28 cellular contexts compared by ENCODE assay signal in the genomic region with DNA sequence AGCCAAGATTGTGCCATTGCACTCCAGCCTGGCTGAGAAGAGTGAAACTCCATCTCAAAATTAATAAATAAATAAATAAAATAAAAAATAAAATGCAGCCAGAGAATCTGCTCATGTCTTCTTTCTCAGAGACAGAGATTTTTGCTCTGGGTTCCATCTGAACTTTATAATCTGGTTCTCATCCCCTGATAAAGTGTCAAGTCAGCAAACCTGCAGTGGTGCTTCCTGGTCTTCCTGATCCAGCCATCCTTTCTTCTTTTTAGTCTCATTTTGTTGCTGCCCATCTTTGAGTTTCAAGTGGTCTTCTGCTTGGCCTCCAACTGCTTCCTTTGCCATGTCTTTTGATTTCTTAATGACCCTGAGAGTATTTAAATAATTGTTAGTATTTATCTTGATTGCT. TPM values are rescaled to one million over a fixed set of nuclear protein-coding genes. Genes with fewer than 3 reads are reported as not detected.
DNase-seq lines count a peak whose midpoint lies in the region; ATAC-seq, FAIRE-seq and TF ChIP-seq lines count a peak whose summit lies in the region.
"Had no signal": no experiment of that assay in that cellular context is flagged by ENCODE, and none has a peak within 500 bp of the region (broad histone marks: within the 10 kb centered on the region; RNA-seq: fewer than 3 reads in every experiment).

No MANE protein-coding gene starts in this region.

- no peak for TF ChIP-seq RAD21 in HepG2 (CRISPR knock-in tag; IDR thresholded peaks at IDR 0.05)
- TF ChIP-seq RAD21 in H1 (IDR thresholded peaks at IDR 0.05 in 1 of 2, conservative IDR thresholded peaks at IDR 0.05 in 1 of 2; ENCODE audit: low read depth in 2 of 2, low read length in 2 of 2), result no peak

- no peak overlapping the region for H3K4me2 ChIP-seq in HepG2 (ENCODE audit: low read depth, low read length)
- no peak overlapping the region for H3K4me2 ChIP-seq in H1 (ENCODE audit: insufficient read depth in 1 of 2, low read depth in 2 of 2, low read length in 2 of 2)

- DNase-seq in activated CD4-positive, alpha-beta memory T cell treated with anti-CD3 and anti-CD28 coated beads, Interleukin-2, amount 10 ng/mL, durations not matched to agents 7 days and 5 days, result no peak
- DNase-seq in activated CD4-positive, alpha-beta memory T cell treated with anti-CD3 and anti-CD28 coated beads for 36 hours, result no peak
- no peak for DNase-seq in HepG2 (ENCODE audit: low spot score)
- no peak for DNase-seq in right lobe of liver
- DNase-seq in HFFc6, result no peak
- DNase-seq in H1 (ENCODE audit: low read depth in 1 of 2, low spot score in 2 of 2), result no peak
- DNase-seq: CD8-positive, alpha-beta memory T cell; DMS 273 treated with DMSO at 0.1 percent for 48 hours; DMS79 treated with DMSO at 0.1 percent for 48 hours; GF-D8; NCI-H1092 treated with DMSO at 0.1 percent for 48 hours; NCI-H1436; NCI-H187; NCI-H2081 treated with DMSO at 0.1 percent for 48 hours; NCI-H2171; NCI-H226; NCI-H510A; NCI-H69; SHP77 had no signal

- in situ Hi-C loops in HepG2 (cut with HindIII; ENCODE audit: extremely low pct_ligation_motif_present, low pct_unique_long_range_greater_than_20kb), result no loop called here

- no peaks in the 10 kb centered on the region for H3K36me3 ChIP-seq in HepG2 (replicated peaks in 1 of 2; ENCODE audit: control insufficient read depth in 1 of 2, insufficient read depth in 2 of 2, low read length in 2 of 2)
- H3K36me3 ChIP-seq in right lobe of liver, result peaks cover 0 to 39% (median 0%) of the 10 kb centered on the region in 4 donors
- H3K36me3 ChIP-seq in H1 (ENCODE audit: control insufficient read depth in 2 of 4, insufficient read depth in 4 of 4, low read length in 3 of 4), result peaks cover 2 to 48% (median 16%) of the 10 kb centered on the region in 4 experiments; a peak in 5 of 8 replicates

- no peak overlapping the region for H3K14ac ChIP-seq in H1 (ENCODE audit: insufficient read length)

- H3K4ac ChIP-seq in H1 (replicated peaks; ENCODE audit: insufficient read length, low read depth, low read length), result no peak overlapping the region

- H3K27me3 Mint-ChIP-seq in activated CD4-positive, alpha-beta memory T cell treated with anti-CD3 and anti-CD28 coated beads, Interleukin-2, amount 10 ng/mL, durations not matched to agents 7 days and 5 days, result no peaks in the 10 kb centered on the region
- no peaks in the 10 kb centered on the region for H3K27me3 Mint-ChIP-seq in activated CD4-positive, alpha-beta memory T cell treated with anti-CD3 and anti-CD28 coated beads for 36 hours
- H3K27me3 Mint-ChIP-seq in HFFc6 (ENCODE audit: insufficient read depth), result no peaks in the 10 kb centered on the region; the same call in 1 of the 2 replicates
- H3K27me3 Mint-ChIP-seq: IgD-negative memory B cell had no signal

- ATAC-seq in HepG2 (no peak), right lobe of liver (no peak), HG03159 (IDR thresholded peaks at IDR 0.05; ENCODE audit: unreplicated experiment) (no peak), HG02798 (IDR thresholded peaks at IDR 0.05; ENCODE audit: poor library complexity, unreplicated experiment) (no peak)
- ATAC-seq: Panc1 had no signal

- no TSS peak for BruUV-seq in HepG2 (replicated peaks; lab: Mats Ljungman, UMichigan)

- no peak overlapping the region for H2BK12ac ChIP-seq in H1 (ENCODE audit: low read depth, low read length)

- H4K20me1 ChIP-seq in HepG2 (ENCODE audit: insufficient read depth, low read length), result no peaks in the 10 kb centered on the region
- no peaks in the 10 kb centered on the region for H4K20me1 ChIP-seq in H1 (replicated peaks in 1 of 2; ENCODE audit: control insufficient read depth in 1 of 2, insufficient read depth in 2 of 2, low read length in 2 of 2)

- H3K27ac Mint-ChIP-seq in activated CD4-positive, alpha-beta memory T cell treated with anti-CD3 and anti-CD28 coated beads, Interleukin-2, amount 10 ng/mL, durations not matched to agents 7 days and 5 days, result peak overlapping the region; percentile 74
- H3K27ac Mint-ChIP-seq in activated CD4-positive, alpha-beta memory T cell treated with anti-CD3 and anti-CD28 coated beads for 36 hours, result no peak overlapping the region
- H3K27ac Mint-ChIP-seq in HFFc6, result peak overlapping the region; percentile 64

- intact Hi-C loops in activated CD4-positive, alpha-beta memory T cell treated with anti-CD3 and anti-CD28 coated beads for 36 hours (cut with micrococcal nuclease), result loop anchor here (10.0 kb wide), 1 partner anchor 488 kb away; no protein-coding TSS in a partner anchor
- intact Hi-C loops in HepG2 (cut with micrococcal nuclease; ENCODE audit: unreplicated experiment) (no loop called here), right lobe of liver (cut with DNase I) (no loop called here)

- no peak overlapping the region for H3K23ac ChIP-seq in H1 (ENCODE audit: insufficient read length)

- H2BK5ac ChIP-seq in H1 (ENCODE audit: low read depth, low read length), result no peak overlapping the region

- H4K8ac ChIP-seq in H1 (ENCODE audit: extremely low read depth, insufficient read depth, low read length), result no peak overlapping the region

- H3K4me1 ChIP-seq in HepG2 (ENCODE audit: insufficient read depth, low read length) (no peaks in the 10 kb centered on the region), right lobe of liver (no peaks in the 10 kb centered on the region), H1 (replicated peaks in 1 of 4; ENCODE audit: control insufficient read depth in 3 of 4, insufficient read depth in 4 of 4, low read length in 3 of 4) (no peaks in the 10 kb centered on the region)

- TF ChIP-seq CTCF in HepG2 (CRISPR knock-in tag; IDR thresholded peaks at IDR 0.05) (no peak), right lobe of liver (IDR thresholded peaks at IDR 0.05) (no peak), HFFc6 (IDR thresholded peaks at IDR 0.05) (no peak), H1 (IDR thresholded peaks at IDR 0.05; ENCODE audit: control extremely low read depth in 1 of 3, insufficient read depth in 1 of 3, low read depth in 1 of 3, low read length in 3 of 3) (no peak)

- no peaks in the 10 kb centered on the region for H3K79me1 ChIP-seq in H1 (ENCODE audit: low read depth, low read length)

- no peak overlapping the region for H3K4me3 ChIP-seq in HepG2 (replicated peaks in 1 of 3; ENCODE audit: insufficient read depth in 1 of 3, low read depth in 2 of 3, low read length in 3 of 3)
- H3K4me3 ChIP-seq in right lobe of liver, result no peak overlapping the region
- no peak overlapping the region for H3K4me3 ChIP-seq in H1 (ENCODE audit: extremely low read depth in 1 of 4, insufficient read depth in 2 of 4, low read depth in 3 of 4, low read length in 4 of 4)

- TF ChIP-seq EP300 in HepG2 (IDR thresholded peaks at IDR 0.05; ENCODE audit: low read depth in 2 of 2, low read length in 2 of 2) (no peak), HepG2 (CRISPR knock-in tag; IDR thresholded peaks at IDR 0.05; ENCODE audit: borderline replicate concordance) (no peak), H1 (IDR thresholded peaks at IDR 0.05; ENCODE audit: borderline replicate concordance in 1 of 2, low read depth in 2 of 2, low read length in 2 of 2) (no peak)

- H3K27ac ChIP-seq in HepG2 (ENCODE audit: extremely low read length, insufficient read depth, low read length) (no peak overlapping the region), right lobe of liver (no peak overlapping the region), H1 (ENCODE audit: low read depth, low read length) (no peak overlapping the region)
- H3K27ac ChIP-seq: C4-2B, RWPE1 had no signal

- peaks cover 38% of the 10 kb centered on the region for H3K4me1 Mint-ChIP-seq in activated CD4-positive, alpha-beta memory T cell treated with anti-CD3 and anti-CD28 coated beads, Interleukin-2, amount 10 ng/mL, durations not matched to agents 7 days and 5 days
- peaks cover 17% of the 10 kb centered on the region for H3K4me1 Mint-ChIP-seq in activated CD4-positive, alpha-beta memory T cell treated with anti-CD3 and anti-CD28 coated beads for 36 hours (ENCODE audit: low read depth)
- H3K4me1 Mint-ChIP-seq in HFFc6 (ENCODE audit: low read depth), result peaks cover 21% of the 10 kb centered on the region

- no peak overlapping the region for H2BK20ac ChIP-seq in H1 (ENCODE audit: low read length)

- TF ChIP-seq POLR2A in HepG2 (IDR thresholded peaks at IDR 0.05; ENCODE audit: insufficient read depth in 1 of 2, low read depth in 2 of 2, low read length in 2 of 2) (no peak), right lobe of liver (IDR thresholded peaks at IDR 0.05) (no peak), H1 (IDR thresholded peaks at IDR 0.05; ENCODE audit: control extremely low read depth in 1 of 2, low read depth in 2 of 2, low read length in 2 of 2) (no peak)

- H3K36me3 Mint-ChIP-seq in activated CD4-positive, alpha-beta memory T cell treated with anti-CD3 and anti-CD28 coated beads, Interleukin-2, amount 10 ng/mL, durations not matched to agents 7 days and 5 days (ENCODE audit: low read depth), result peaks cover 57% of the 10 kb centered on the region
- peaks cover 31% of the 10 kb centered on the region for H3K36me3 Mint-ChIP-seq in activated CD4-positive, alpha-beta memory T cell treated with anti-CD3 and anti-CD28 coated beads for 36 hours
- H3K36me3 Mint-ChIP-seq in HFFc6 (ENCODE audit: low read depth), result peaks cover 14% of the 10 kb centered on the region

- H3K23me2 ChIP-seq in H1 (ENCODE audit: low read depth, low read length), result no peaks in the 10 kb centered on the region

- H2BK15ac ChIP-seq in H1 (ENCODE audit: low read length), result no peak overlapping the region

- POLR2A ChIA-PET in activated CD4-positive, alpha-beta memory T cell treated with anti-CD3 and anti-CD28 coated beads, Interleukin-2, amount 10 ng/mL, durations not matched to agents 7 days and 5 days (lab: Charles Lee), result no interaction called here
- POLR2A ChIA-PET in activated CD4-positive, alpha-beta memory T cell treated with anti-CD3 and anti-CD28 coated beads for 36 hours (lab: Charles Lee), result no interaction called here
- POLR2A ChIA-PET in HepG2 (lab: Yijun Ruan, JAX), result no interaction called here
- POLR2A ChIA-PET in H1 (lab: Charles Lee; ENCODE audit: partially characterized antibody), result no interaction called here

- H3K79me2 ChIP-seq in HepG2 (ENCODE audit: insufficient read depth, low read length) (no peaks in the 10 kb centered on the region), H1 (ENCODE audit: control insufficient read depth in 1 of 2, insufficient read depth in 2 of 2, low read length in 2 of 2) (no peaks in the 10 kb centered on the region)

- no peaks in the 10 kb centered on the region for H3K9me3 Mint-ChIP-seq in activated CD4-positive, alpha-beta memory T cell treated with anti-CD3 and anti-CD28 coated beads, Interleukin-2, amount 10 ng/mL, durations not matched to agents 7 days and 5 days
- no peaks in the 10 kb centered on the region for H3K9me3 Mint-ChIP-seq in activated CD4-positive, alpha-beta memory T cell treated with anti-CD3 and anti-CD28 coated beads for 36 hours
- H3K9me3 Mint-ChIP-seq in HFFc6, result no peaks in the 10 kb centered on the region
- H3K9me3 Mint-ChIP-seq: CD8-positive, alpha-beta memory T cell; IgD-negative memory B cell had no signal

- H3K27me3 ChIP-seq in HepG2 (ENCODE audit: control insufficient read depth in 1 of 2, insufficient read depth in 2 of 2, low read length in 2 of 2) (no peaks in the 10 kb centered on the region), right lobe of liver (no peaks in the 10 kb centered on the region), H1 (replicated peaks in 1 of 4; ENCODE audit: control insufficient read depth in 3 of 4, extremely low read depth in 1 of 4, insufficient read depth in 3 of 4, low read length in 3 of 4) (no peaks in the 10 kb centered on the region)

- no peak overlapping the region for H2AK5ac ChIP-seq in H1 (ENCODE audit: low read depth, low read length)

- no peak overlapping the region for H3K56ac ChIP-seq in H1 (replicated peaks; ENCODE audit: insufficient read length, low read depth, low read length)

- H3K4me3 Mint-ChIP-seq in activated CD4-positive, alpha-beta memory T cell treated with anti-CD3 and anti-CD28 coated beads, Interleukin-2, amount 10 ng/mL, durations not matched to agents 7 days and 5 days, result no peak overlapping the region
- H3K4me3 Mint-ChIP-seq in activated CD4-positive, alpha-beta memory T cell treated with anti-CD3 and anti-CD28 coated beads for 36 hours, result no peak overlapping the region
- H3K4me3 Mint-ChIP-seq in HFFc6, result no peak overlapping the region
- H3K4me3 Mint-ChIP-seq: CD8-positive, alpha-beta memory T cell had no signal

- no peak overlapping the region for H4K91ac ChIP-seq in H1 (replicated peaks; ENCODE audit: insufficient read length, low read length)

- H3K9ac ChIP-seq in HepG2 (ENCODE audit: insufficient read depth, low read depth, low read length) (no peak overlapping the region), H1 (replicated peaks in 1 of 4; ENCODE audit: extremely low read depth in 1 of 4, low read depth in 3 of 4, low read length in 3 of 4) (no peak overlapping the region)

- no peak overlapping the region for H2BK120ac ChIP-seq in H1 (replicated peaks; ENCODE audit: low read depth, low read length)

- H3K18ac ChIP-seq in H1 (ENCODE audit: extremely low read depth, low read length), result no peak overlapping the region

- no peak for FAIRE-seq in HepG2 (lab: Jason Lieb, UNC)
- FAIRE-seq in H1 (lab: Jason Lieb, UNC), result no peak
- FAIRE-seq: A204.1, GM12891, H54 had no signal

- H2AFZ ChIP-seq in HepG2 (ENCODE audit: low read length) (no peak overlapping the region), H1 (ENCODE audit: low read length) (no peak overlapping the region)

- CTCF ChIA-PET in activated CD4-positive, alpha-beta memory T cell treated with anti-CD3 and anti-CD28 coated beads, Interleukin-2, amount 10 ng/mL, durations not matched to agents 7 days and 5 days (lab: Charles Lee), result no interaction called here
- CTCF ChIA-PET in activated CD4-positive, alpha-beta memory T cell treated with anti-CD3 and anti-CD28 coated beads for 36 hours (lab: Charles Lee), result no interaction called here
- CTCF ChIA-PET in HepG2 (lab: Yijun Ruan, JAX; ENCODE audit: low intra/inter-chr PET ratio, low total read pairs), result no interaction called here
- CTCF ChIA-PET in H1 (lab: Charles Lee; ENCODE audit: partially characterized antibody), result no interaction called here

- no peak overlapping the region for H4K5ac ChIP-seq in H1 (ENCODE audit: insufficient read length, low read depth, low read length)

- no peaks in the 10 kb centered on the region for H3K9me3 ChIP-seq in HepG2 (ENCODE audit: low read length)
- H3K9me3 ChIP-seq in right lobe of liver, result no peaks in the 10 kb centered on the region
- no peaks in the 10 kb centered on the region for H3K9me3 ChIP-seq in H1 (ENCODE audit: insufficient read depth in 2 of 2, low read depth in 1 of 2, low read length in 1 of 2)

RNA-seq across cellular contexts. Expression of gene MAP7D3, which starts 24.1 kb away (rescaled TPM):
- 10 to 100 TPM; 14.5 to 14.8 TPM for total RNA-seq in activated CD4-positive, alpha-beta memory T cell treated with anti-CD3 and anti-CD28 coated beads, Interleukin-2, amount 10 ng/mL, durations not matched to agents 7 days and 5 days
- total RNA-seq in activated CD4-positive, alpha-beta memory T cell treated with anti-CD3 and anti-CD28 coated beads for 36 hours, result 10 to 100 TPM; 18.2 to 20.5 TPM
- total RNA-seq in HepG2 (2016; rRNA removed; fragmentation: Illumina TruSeq; extraction: Trizol) (not detected in 2 replicates), right lobe of liver (1 to 10 TPM; 2.4 to 5.4 (median 4.1) TPM)
- total RNA-seq in HepG2 (2016; cell fraction: cytosol; rRNA removed; fragmentation: Illumina TruSeq; extraction: Trizol; ENCODE audit: low read depth), result not detected in 2 replicates
- total RNA-seq in HepG2 (2016; cell fraction: insoluble cytoplasmic fraction; rRNA removed; fragmentation: Illumina TruSeq; extraction: Trizol), result not detected in 2 replicates
- total RNA-seq in HepG2 (2016; cell fraction: membrane; rRNA removed; fragmentation: Illumina TruSeq; extraction: Trizol), result not detected in 2 replicates
- not detected in 2 replicates for total RNA-seq in HepG2 (2016; cell fraction: nucleus; rRNA removed; fragmentation: Illumina TruSeq; extraction: Trizol)
- polyA plus RNA-seq in HepG2 (2011; rRNA removed) (not detected in 2 replicates), H1 (2011; rRNA removed) (3.8 and 4.8 TPM in 2 replicates)
- not detected in 2 replicates for polyA plus RNA-seq in HepG2 (2011; cell fraction: cytosol; rRNA removed)
- not detected in 2 replicates for polyA plus RNA-seq in HepG2 (2011; cell fraction: nucleus; rRNA removed)
- polyA plus RNA-seq in HepG2 (2012), result not detected in 2 replicates
- not detected in 2 replicates for polyA plus RNA-seq in HepG2 (2016; cell fraction: cytosol; fragmentation: Illumina TruSeq; extraction: Trizol; ENCODE audit: low read depth)
- polyA plus RNA-seq in HepG2 (2016; cell fraction: insoluble cytoplasmic fraction; fragmentation: Illumina TruSeq; extraction: Trizol; ENCODE audit: low read depth), result not detected in 2 replicates
- polyA plus RNA-seq in HepG2 (2016; cell fraction: membrane; fragmentation: Illumina TruSeq; extraction: Trizol; ENCODE audit: low read depth), result not detected in 2 replicates
- not detected in 2 replicates for polyA plus RNA-seq in HepG2 (2016; cell fraction: nucleus; fragmentation: Illumina TruSeq; extraction: Trizol; ENCODE audit: insufficient read depth, low read depth)
- 17.4 TPM in 1 of 2 replicates, not detected in the other for polyA minus RNA-seq in HepG2 (2011; rRNA and poly(A)+ RNA removed; ENCODE audit: low replicate concordance)
- not detected in 2 replicates for polyA minus RNA-seq in HepG2 (2011; cell fraction: cytosol; rRNA and poly(A)+ RNA removed)
- not detected in 2 replicates for polyA minus RNA-seq in HepG2 (2011; cell fraction: nucleus; rRNA and poly(A)+ RNA removed)
- total RNA-seq in HFFc6 (2021; fragmentation: NEBNext Ultra II Directional; extraction: Animal tissue kit (Norgen Biotek cat#: 25700)), result 10 to 100 TPM; 26.9 to 30.5 (median 28.7) TPM
- total RNA-seq in H1 (2021; fragmentation: NEBNext Ultra II Directional; extraction: Animal tissue kit (Norgen Biotek cat#: 25700)), result 19.2 and 19.6 TPM in 2 replicates
- polyA plus RNA-seq in H1 (2011; cell fraction: cytosol; rRNA removed), result 7.0 TPM
- 9.9 TPM for polyA plus RNA-seq in H1 (2011; cell fraction: nucleus; rRNA removed)
- polyA plus RNA-seq in H1 (2012, experiment 1 of 2), result 12.2 to 21.1 TPM (median 13.1 TPM) in 4 replicates
- 1.2 TPM for polyA plus RNA-seq in H1 (2012, experiment 2 of 2)
- polyA plus RNA-seq in H1 (2013, experiment 1 of 2), result 38.0 TPM
- polyA plus RNA-seq in H1 (2013, experiment 2 of 2), result 36.9 TPM
- polyA minus RNA-seq in H1 (2011; rRNA and poly(A)+ RNA removed), result 9.5 and 10.1 TPM in 2 replicates
- 6.6 TPM for polyA minus RNA-seq in H1 (2011; cell fraction: cytosol; rRNA and poly(A)+ RNA removed)
- polyA minus RNA-seq in H1 (2011; cell fraction: nucleus; rRNA and poly(A)+ RNA removed), result 15.8 TPM
